In the genomic region with DNA sequence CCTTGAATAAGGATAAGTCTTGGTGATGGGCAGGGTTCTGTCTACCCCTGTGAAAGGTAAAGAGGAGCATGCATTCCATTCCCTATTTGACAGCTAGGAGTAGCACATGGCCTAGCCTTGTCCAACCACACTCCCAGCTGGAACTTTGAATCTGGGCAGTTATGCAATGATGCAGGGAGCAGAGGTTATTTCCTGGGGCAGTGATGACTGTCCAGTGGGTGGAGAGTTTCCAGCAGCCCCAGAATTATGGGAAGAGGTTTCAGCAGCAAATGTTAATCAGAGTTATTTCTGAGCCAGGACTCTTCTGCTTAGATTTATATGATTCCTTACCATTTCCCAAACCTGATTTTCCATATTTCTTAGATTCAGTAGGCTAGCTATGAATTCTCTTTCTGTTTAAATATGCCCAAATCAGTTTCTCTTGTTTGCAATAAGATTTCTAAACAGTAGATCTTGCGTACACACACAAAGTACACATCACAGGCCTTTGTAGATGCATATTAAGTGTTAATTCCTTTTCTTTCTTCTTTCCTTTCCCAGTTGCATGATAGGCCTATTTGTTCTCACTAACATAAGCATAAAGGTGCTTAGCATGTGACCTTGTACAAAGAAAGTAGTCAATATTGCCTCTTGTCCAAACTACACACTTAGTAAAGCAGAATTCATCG, we compare ENCODE assay signal across 12 cellular contexts. TPM values are rescaled to one million over a fixed set of nuclear protein-coding genes. Genes with fewer than 3 reads are reported as not detected.
DNase-seq lines count a peak whose midpoint lies in the region; ATAC-seq and TF ChIP-seq lines count a peak whose summit lies in the region.
"Had no signal": no experiment of that assay in that cellular context is flagged by ENCODE, and none has a peak within 500 bp of the region (broad histone marks: within the 10 kb centered on the region; RNA-seq: fewer than 3 reads in every experiment).

No MANE protein-coding gene starts in this region.

- no peak overlapping the region for H3K4me3 ChIP-seq in Caco-2 (ENCODE audit: low read depth, low read length)
- no peak overlapping the region for H3K4me3 ChIP-seq in effector memory CD4-positive, alpha-beta T cell (ENCODE audit: insufficient read depth, low read depth, low read length, poor library complexity, severe bottlenecking)
- H3K4me3 ChIP-seq in H7 (ENCODE audit: insufficient read depth, low read depth, low read length): no peak overlapping the region

- H3K4me1 Mint-ChIP-seq in Caco-2 (ENCODE audit: low read depth, unreplicated experiment): peaks cover 18% of the 10 kb centered on the region

- no peaks in the 10 kb centered on the region for H3K27me3 Mint-ChIP-seq in Caco-2 (ENCODE audit: insufficient read depth, unreplicated experiment)

- H3K36me3 ChIP-seq in Caco-2 (ENCODE audit: control insufficient read depth, insufficient read depth, low read length): no peaks in the 10 kb centered on the region
- no peaks in the 10 kb centered on the region for H3K36me3 ChIP-seq in effector memory CD4-positive, alpha-beta T cell (ENCODE audit: control insufficient read depth, insufficient read depth, low read length)
- H3K36me3 ChIP-seq in H7 (replicated peaks; ENCODE audit: control insufficient read depth, insufficient read depth, low read length): no peaks in the 10 kb centered on the region

- CTCF ChIA-PET in Caco-2 (lab: Charles Lee): interaction anchor here (0.9 to 1.2 kb wide), 2 partner anchors 12 to 78 kb away, joined by 3 to 4 read pairs; no protein-coding TSS in a partner anchor

- H3K27ac ChIP-seq in effector memory CD4-positive, alpha-beta T cell (ENCODE audit: insufficient read depth, low read length, poor library complexity, severe bottlenecking): no peak overlapping the region

- H3K36me3 Mint-ChIP-seq in Caco-2 (ENCODE audit: insufficient read depth, unreplicated experiment): no peaks in the 10 kb centered on the region
- H3K36me3 Mint-ChIP-seq: mesothelial cell of epicardium had no signal

- H3K4me1 ChIP-seq in Caco-2: peaks cover 15% of the 10 kb centered on the region
- H3K4me1 ChIP-seq in effector memory CD4-positive, alpha-beta T cell (ENCODE audit: control insufficient read depth, insufficient read depth, low read length, poor library complexity, severe bottlenecking): no peaks in the 10 kb centered on the region

- DNase-seq in Caco-2 (peak; percentile 68 to 71), dermis blood vessel endothelial cell (peak; percentile 71), myocyte (ENCODE audit: low read depth) (peak; percentile 42), retina (no peak), H7 (no peak)
- no peak for DNase-seq in effector memory CD4-positive, alpha-beta T cell
- DNase-seq in central memory CD4-positive, alpha-beta T cell: no peak
- DNase-seq: DMS153, Karpas-422, NCI-H526 treated with DMSO at 0.1 percent for 48 hours had no signal

- H3K27ac Mint-ChIP-seq in Caco-2 (ENCODE audit: unreplicated experiment): no peak overlapping the region
- H3K27ac Mint-ChIP-seq: mesothelial cell of epicardium had no signal

- H3K4me3 Mint-ChIP-seq in Caco-2 (ENCODE audit: unreplicated experiment): no peak overlapping the region
- H3K4me3 Mint-ChIP-seq: mesothelial cell of epicardium had no signal

- intact Hi-C loops in Caco-2 (cut with micrococcal nuclease; ENCODE audit: unreplicated experiment): loop anchor here (1.0 kb wide), 1 partner anchor 79 kb away; no protein-coding TSS in a partner anchor

- peak; percentile 11 for ATAC-seq in HG03045 (IDR thresholded peaks at IDR 0.05; ENCODE audit: unreplicated experiment)

- H3K27me3 ChIP-seq in Caco-2 (replicated peaks; ENCODE audit: control insufficient read depth, insufficient read depth, low read length) (no peaks in the 10 kb centered on the region), H7 (ENCODE audit: control insufficient read depth, insufficient read depth, low read length) (no peaks in the 10 kb centered on the region)
- H3K27me3 ChIP-seq in effector memory CD4-positive, alpha-beta T cell (replicated peaks; ENCODE audit: control insufficient read depth, insufficient read depth, low read length, poor library complexity, severe bottlenecking): no peaks in the 10 kb centered on the region

- H3K9me3 ChIP-seq in Caco-2: no peaks in the 10 kb centered on the region
- no peaks in the 10 kb centered on the region for H3K9me3 ChIP-seq in effector memory CD4-positive, alpha-beta T cell (ENCODE audit: control insufficient read depth, low read length)

- TF ChIP-seq CTCF in Caco-2 (IDR thresholded peaks at IDR 0.05; ENCODE audit: insufficient read depth in 1 of 2, low read depth in 1 of 2, low read length in 1 of 2, severe bottlenecking in 1 of 2, unreplicated experiment in 1 of 2): no peak

- POLR2A ChIA-PET in Caco-2 (lab: Charles Lee): no interaction called here

- no TSS peak for BruUV-seq in Caco-2 (replicated peaks; lab: Mats Ljungman, UMichigan)

- H3K9me3 Mint-ChIP-seq in Caco-2 (ENCODE audit: unreplicated experiment): no peaks in the 10 kb centered on the region
- H3K9me3 Mint-ChIP-seq: mesothelial cell of epicardium had no signal

RNA-seq across cellular contexts. Expression of a gene that starts 17.3 kb away (rescaled TPM):
- total RNA-seq in Caco-2 (2022) (not detected in 2 replicates), dermis blood vessel endothelial cell (0.68 and 0.74 TPM in 2 replicates), myocyte (65.8 and 77.7 TPM in 2 replicates)
- 13.2 TPM for polyA plus RNA-seq in myocyte (2012)
- not detected in 2 replicates for total RNA-seq in H7 (2014; rRNA removed; shearing (Covaris generic))

Comparison
In these comparisons a context has a peak if more than half of its experiments do, and no peak if none do; other contexts are left out.
1. DNase-seq: peak in Caco-2 (2 of 2), dermis blood vessel endothelial cell (single experiment) and myocyte (single experiment); none in effector memory CD4-positive, alpha-beta T cell (0 of 3), central memory CD4-positive, alpha-beta T cell (single experiment), retina (single experiment) and H7 (single experiment).
2. RNA of a gene that starts 17.3 kb away (total RNA-seq): 65.8 to 77.7 TPM in myocyte; 0.68 to 0.74 TPM in dermis blood vessel endothelial cell, not detected in Caco-2 and not detected in H7; every median in the first group is over 10 times any median in the second.